7 cellular contexts compared by ENCODE assay signal in the genomic region with DNA sequence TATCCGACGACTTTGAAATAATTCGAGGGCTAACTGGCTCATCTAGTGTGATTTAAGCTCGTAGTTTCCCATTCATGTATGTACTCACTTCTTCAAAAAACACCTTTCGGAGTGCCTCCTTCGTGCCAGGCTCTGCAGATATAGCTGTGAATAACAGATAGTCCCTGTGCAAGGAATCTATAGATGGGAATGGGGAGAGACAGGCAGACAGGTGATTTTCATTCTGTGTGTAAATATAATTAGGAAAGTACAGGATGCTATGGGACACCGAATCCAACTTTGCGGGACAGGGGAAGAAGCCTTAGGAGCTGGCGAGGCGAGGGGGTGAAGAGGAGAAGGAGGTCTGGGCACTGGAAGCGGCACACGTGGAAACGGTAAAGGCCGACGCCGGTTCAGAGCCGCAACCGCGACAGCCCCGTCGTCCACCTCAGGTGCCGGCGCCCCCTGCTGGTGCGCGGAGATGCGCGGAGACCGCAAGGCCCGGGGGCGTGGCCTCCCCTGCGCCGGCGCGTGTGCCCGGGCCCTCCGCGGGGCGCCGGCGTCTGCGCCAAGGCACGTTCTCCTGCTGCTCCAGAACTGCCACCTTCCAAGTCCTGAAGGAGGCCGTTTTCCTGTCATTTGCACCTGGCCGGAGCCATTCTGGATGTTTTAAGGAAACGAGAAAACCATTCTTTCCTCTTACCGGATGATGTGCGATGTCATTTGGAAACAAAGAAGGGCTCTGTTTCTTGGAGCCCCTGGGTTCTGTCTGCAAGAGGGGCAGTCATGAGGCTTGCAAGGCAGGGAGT.
DNase-seq lines count a peak whose midpoint lies in the region; ATAC-seq and TF ChIP-seq lines count a peak whose summit lies in the region.

No MANE protein-coding gene starts in this region.

- DNase-seq in NCI-H748 treated with DMSO at 0.1 percent for 48 hours (lab: John Stamatoyannopoulos, UW) = peak; percentile 60
- peak; percentile 62 to 79 for DNase-seq in activated CD8-positive, alpha-beta memory T cell treated with anti-CD3 and anti-CD28 coated beads for 1 hour (ENCODE audit: extremely low read depth in 1 of 2, low read depth in 1 of 2)
- DNase-seq in effector memory CD4-positive, alpha-beta T cell = peak; percentile 65 to 73 (median 69)
- peak; percentile 80 to 84 for DNase-seq in memory B cell (ENCODE audit: low spot score in 2 of 2)
- DNase-seq in stimulated activated CD4-positive, alpha-beta T cell treated with anti-CD3 and anti-CD28 coated beads, TNF-alpha, amount 100 ng/mL, for 48 hours (ENCODE audit: low read depth in 3 of 3) = peak; percentile 68 to 86 (median 74)

- TF ChIP-seq POLR2A in GM18505 (IDR thresholded peaks at IDR 0.05; ENCODE audit: borderline replicate concordance, extremely low read depth, insufficient read depth, insufficient read length) = no peak

- no peak overlapping the region for H3K27ac ChIP-seq in effector memory CD4-positive, alpha-beta T cell (ENCODE audit: insufficient read depth, low read length, poor library complexity, severe bottlenecking)

- peak overlapping the region; percentile 67 for H3K4me3 Mint-ChIP-seq in memory B cell

- peak; percentile 78 for ATAC-seq in GM18505 (IDR thresholded peaks at IDR 0.05; ENCODE audit: unreplicated experiment)
- peak; percentile 76 for ATAC-seq in HG03354 (IDR thresholded peaks at IDR 0.05; ENCODE audit: poor library complexity, severe bottlenecking, unreplicated experiment)
- peak; percentile 99 for ATAC-seq in memory B cell (ENCODE audit: low read depth)

- H3K27ac Mint-ChIP-seq in memory B cell = no peak overlapping the region

- H3K36me3 Mint-ChIP-seq in memory B cell = no peaks in the 10 kb centered on the region

- H3K9me3 ChIP-seq in effector memory CD4-positive, alpha-beta T cell (ENCODE audit: control insufficient read depth, low read length) = no peaks in the 10 kb centered on the region

- H3K9me3 Mint-ChIP-seq in memory B cell = no peaks in the 10 kb centered on the region

- peaks cover 30% of the 10 kb centered on the region for H3K27me3 Mint-ChIP-seq in memory B cell

- H3K4me3 ChIP-seq in effector memory CD4-positive, alpha-beta T cell (ENCODE audit: insufficient read depth, low read depth, low read length, poor library complexity, severe bottlenecking) = peak overlapping the region; percentile 30

- peaks cover 3% of the 10 kb centered on the region for H3K4me1 ChIP-seq in effector memory CD4-positive, alpha-beta T cell (ENCODE audit: control insufficient read depth, insufficient read depth, low read length, poor library complexity, severe bottlenecking)

- H3K4me1 Mint-ChIP-seq in memory B cell = peaks cover 11% of the 10 kb centered on the region

- H3K27me3 ChIP-seq in effector memory CD4-positive, alpha-beta T cell (replicated peaks; ENCODE audit: control insufficient read depth, insufficient read depth, low read length, poor library complexity, severe bottlenecking) = no peaks in the 10 kb centered on the region

- H3K36me3 ChIP-seq in effector memory CD4-positive, alpha-beta T cell (ENCODE audit: control insufficient read depth, insufficient read depth, low read length) = no peaks in the 10 kb centered on the region
